33 cellular contexts compared by ENCODE assay signal in the genomic region with DNA sequence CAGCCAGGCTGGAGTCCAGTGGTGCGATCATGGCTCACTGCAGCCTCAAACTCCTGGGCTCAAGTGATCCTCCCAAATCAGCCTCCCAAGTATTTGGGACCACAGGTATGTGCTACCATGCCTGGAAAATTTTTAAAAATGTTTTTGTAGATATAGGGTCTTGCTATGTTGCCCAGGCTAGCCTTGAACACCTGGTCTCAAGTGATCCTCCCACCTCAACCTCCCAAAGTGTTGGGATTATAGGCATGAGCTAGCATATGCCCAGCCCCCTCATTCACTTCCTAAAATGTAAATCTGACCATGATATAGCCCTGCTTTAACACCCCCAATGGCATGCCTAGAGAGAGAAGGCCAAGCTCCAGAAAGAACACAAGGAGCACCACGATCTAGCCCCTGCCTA.
"Had no signal": no experiment of that assay in that cellular context is flagged by ENCODE, and none has a peak within 500 bp of the region (broad histone marks: within the 10 kb centered on the region; RNA-seq: fewer than 3 reads in every experiment).

No MANE protein-coding gene starts in this region.

- H3K4me1 Mint-ChIP-seq: activated CD4-positive, alpha-beta T cell treated with anti-CD3 and anti-CD28 coated beads, Interleukin-2, amount 10 ng/mL, durations not matched to agents 24 days and 14 days; activated naive CD8-positive, alpha-beta T cell treated with anti-CD3 and anti-CD28 coated beads, Interleukin-2, amount 50 U/mL, for 24 hours; brain had no signal

- H3K27ac ChIP-seq: Peyer's patch, SJSA1 had no signal

- H3K36me3 ChIP-seq: SJSA1 had no signal

- DNase-seq: activated CD4-positive, alpha-beta T cell treated with anti-CD3 and anti-CD28 coated beads, Interleukin-2, amount 10 ng/mL, durations not matched to agents 24 days and 14 days; activated CD4-positive, alpha-beta T cell treated with anti-CD3 and anti-CD28 coated beads, Interleukin-2, amount 50 U/mL, for 4 hours; activated CD8-positive, alpha-beta T cell treated with anti-CD3 and anti-CD28 coated beads for 36 hours; activated gamma-delta T cell; activated naive CD4-positive, alpha-beta T cell treated with Interleukin-2 at 50 U/mL for 16 hours; activated naive CD8-positive, alpha-beta T cell treated with anti-CD3 and anti-CD28 coated beads, Interleukin-2, amount 50 U/mL, for 24 hours; activated T-cell treated with anti-CD3 and anti-CD28 coated beads, Interleukin-2, amount 50 U/mL, for 1 hour; activated T-cell treated with anti-CD3 and anti-CD28 coated beads, Interleukin-2, amount 50 U/mL, for 72 hours; anterior cingulate cortex; caudate nucleus; Kasumi-1; KG1; NCI-H1105; NCI-H1417 treated with DMSO at 0.1 percent for 48 hours; NCI-H187 treated with DMSO at 0.1 percent for 48 hours; NCI-H2081; NCI-H2171 treated with DMSO at 0.1 percent for 48 hours; NCI-H2227 treated with DMSO at 0.1 percent for 48 hours; NCI-H446; NCI-H524; NCI-H748 treated with DMSO at 0.1 percent for 48 hours; NK-92 treated with Interleukin-12 subunit alpha and Interleukin-12 subunit beta, amount 100 ng/mL, for 24 hours; PC-3; Peyer's patch; RPMI8226; SHP77 treated with DMSO at 0.1 percent for 48 hours; SK-N-SH had no signal

- H3K4me3 Mint-ChIP-seq: activated CD4-positive, alpha-beta T cell treated with anti-CD3 and anti-CD28 coated beads, Interleukin-2, amount 10 ng/mL, durations not matched to agents 24 days and 14 days; activated CD8-positive, alpha-beta T cell treated with anti-CD3 and anti-CD28 coated beads for 36 hours; activated naive CD8-positive, alpha-beta T cell; activated naive CD8-positive, alpha-beta T cell treated with anti-CD3 and anti-CD28 coated beads, Interleukin-2, amount 50 U/mL, for 24 hours; activated T-cell treated with anti-CD3 and anti-CD28 coated beads, Interleukin-2, amount 50 U/mL, for 72 hours; brain; T-helper 1 cell treated with Interleukin-12 subunit alpha and Interleukin-12 subunit beta and Interleukin-4 antibody, amounts not matched to agents 30 μg/mL and 1 μg/mL, for 36 hours; T-helper 2 cell treated with Interferon-gamma antibody and Interleukin-4, amounts not matched to agents 5 μg/mL and 100 μg/mL, for 36 hours had no signal

- H3K27me3 Mint-ChIP-seq: activated CD4-positive, alpha-beta T cell treated with anti-CD3 and anti-CD28 coated beads, Interleukin-2, amount 10 ng/mL, durations not matched to agents 24 days and 14 days; activated CD8-positive, alpha-beta T cell treated with anti-CD3 and anti-CD28 coated beads for 36 hours; activated naive CD8-positive, alpha-beta T cell; activated naive CD8-positive, alpha-beta T cell treated with anti-CD3 and anti-CD28 coated beads, Interleukin-2, amount 50 U/mL, for 24 hours had no signal

- H3K4me3 ChIP-seq: Peyer's patch, SJSA1 had no signal

- H3K4me1 ChIP-seq: Peyer's patch had no signal

- H3K9me3 Mint-ChIP-seq: activated CD4-positive, alpha-beta T cell treated with anti-CD3 and anti-CD28 coated beads, Interleukin-2, amount 10 ng/mL, durations not matched to agents 24 days and 14 days; activated CD8-positive, alpha-beta T cell treated with anti-CD3 and anti-CD28 coated beads for 36 hours; activated naive CD8-positive, alpha-beta T cell treated with anti-CD3 and anti-CD28 coated beads, Interleukin-2, amount 50 U/mL, for 24 hours; activated T-cell treated with anti-CD3 and anti-CD28 coated beads, Interleukin-2, amount 50 U/mL, for 72 hours; activated T-helper 2 cell treated with anti-CD3 and anti-CD28 coated beads, Interferon-gamma antibody, Interleukin-2, Interleukin-4, amounts not matched to agents 10 μg/mL and 5 μg/mL and 100 μg/mL, durations not matched to agents 14 hours and 24 hours and 36 hours; T-helper 1 cell treated with Interleukin-12 subunit alpha and Interleukin-12 subunit beta and Interleukin-4 antibody, amounts not matched to agents 30 μg/mL and 1 μg/mL, for 36 hours; T-helper 2 cell treated with Interferon-gamma antibody and Interleukin-4, amounts not matched to agents 5 μg/mL and 100 μg/mL, for 36 hours had no signal

- H3K36me3 Mint-ChIP-seq: brain had no signal

- ATAC-seq: activated CD8-positive, alpha-beta T cell treated with anti-CD3 and anti-CD28 coated beads for 36 hours; activated naive CD8-positive, alpha-beta T cell treated with anti-CD3 and anti-CD28 coated beads, Interleukin-2, amount 50 U/mL, for 24 hours; activated T-cell treated with anti-CD3 and anti-CD28 coated beads, Interleukin-2, amount 50 U/mL, for 72 hours; PC-3 had no signal

- H3K27ac Mint-ChIP-seq: activated CD4-positive, alpha-beta T cell treated with anti-CD3 and anti-CD28 coated beads, Interleukin-2, amount 10 ng/mL, durations not matched to agents 24 days and 14 days; activated CD8-positive, alpha-beta T cell treated with anti-CD3 and anti-CD28 coated beads for 36 hours; activated naive CD8-positive, alpha-beta T cell; activated naive CD8-positive, alpha-beta T cell treated with anti-CD3 and anti-CD28 coated beads, Interleukin-2, amount 50 U/mL, for 24 hours; activated T-cell treated with anti-CD3 and anti-CD28 coated beads, Interleukin-2, amount 50 U/mL, for 72 hours; activated T-helper 2 cell treated with anti-CD3 and anti-CD28 coated beads, Interferon-gamma antibody, Interleukin-2, Interleukin-4, amounts not matched to agents 10 μg/mL and 5 μg/mL and 100 μg/mL, durations not matched to agents 14 hours and 24 hours and 36 hours; brain; T-helper 1 cell treated with Interleukin-12 subunit alpha and Interleukin-12 subunit beta and Interleukin-4 antibody, amounts not matched to agents 30 μg/mL and 1 μg/mL, for 36 hours; T-helper 2 cell treated with Interferon-gamma antibody and Interleukin-4, amounts not matched to agents 5 μg/mL and 100 μg/mL, for 36 hours had no signal

- H3K9me3 ChIP-seq: Peyer's patch, SJSA1, SK-N-SH had no signal
